Comparison of ENCODE assay signal across 8 cellular contexts in the genomic region with DNA sequence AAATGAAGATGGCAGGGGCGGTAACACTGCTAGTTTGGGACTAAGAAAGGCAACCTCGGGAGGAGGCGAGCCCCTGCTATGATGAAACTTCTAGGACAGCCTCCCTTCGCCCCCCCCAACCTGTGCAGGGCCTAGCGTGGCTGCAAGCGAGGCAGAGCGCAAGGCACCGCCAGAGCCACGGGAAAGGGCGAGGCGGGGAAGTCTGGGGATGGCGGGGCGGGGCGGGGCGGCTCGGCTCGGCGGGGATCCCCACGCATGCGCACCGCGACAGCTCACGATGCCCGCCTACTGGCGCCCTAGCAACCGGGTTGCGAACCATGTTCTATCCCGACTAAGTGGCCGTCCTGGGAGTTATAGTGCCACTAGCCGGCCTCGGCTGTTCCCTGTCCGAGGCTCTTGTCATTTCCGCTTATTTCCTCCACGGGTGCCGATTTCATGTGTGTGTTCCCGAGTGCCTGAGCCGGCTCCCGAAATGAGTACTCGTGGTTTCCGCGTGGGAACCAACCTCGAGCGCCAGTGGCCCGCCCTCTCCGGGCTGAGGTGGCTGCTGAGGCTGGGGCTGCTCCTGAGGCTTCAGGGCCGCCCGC. TPM values are rescaled to one million over a fixed set of nuclear protein-coding genes. Genes with fewer than 3 reads are reported as not detected.
DNase-seq lines count a peak whose midpoint lies in the region; ATAC-seq and TF ChIP-seq lines count a peak whose summit lies in the region.

No MANE protein-coding gene starts in this region.

- TF ChIP-seq CTCF in activated B cell treated with CpG ODN at 0.5 μM for 24 hours (IDR thresholded peaks at IDR 0.05) = no peak
- no peak for TF ChIP-seq CTCF in cardiac fibroblast (IDR thresholded peaks at IDR 0.05; ENCODE audit: low read depth, low read length)

- H3K4me1 Mint-ChIP-seq in activated B cell treated with CpG ODN at 0.5 μM for 24 hours = peaks cover 6% of the 10 kb centered on the region

- CTCF ChIA-PET in activated B cell treated with CpG ODN at 0.5 μM for 24 hours (lab: Charles Lee) = interaction anchor here (1.4 kb wide), 1 partner anchor 173 kb away, joined by 4 read pairs; no protein-coding TSS in a partner anchor

- ATAC-seq in GM18867 (IDR thresholded peaks at IDR 0.05; ENCODE audit: unreplicated experiment) (peak; percentile 65), HG03103 (IDR thresholded peaks at IDR 0.05; ENCODE audit: low read depth, unreplicated experiment) (peak; percentile 68), activated B cell treated with CpG ODN at 0.5 μM for 24 hours (ENCODE audit: low read depth) (peak; percentile 72)

- H3K36me3 ChIP-seq in ACC112 (ENCODE audit: insufficient read depth, low read length) = no peaks in the 10 kb centered on the region

- H3K4me1 ChIP-seq in ACC112 (ENCODE audit: control insufficient read depth, insufficient read depth, low read length, unreplicated experiment) = no peaks in the 10 kb centered on the region

- peak; percentile 92 for DNase-seq in NCI-H2227 (lab: John Stamatoyannopoulos, UW; ENCODE audit: unreplicated experiment)
- peak; percentile 67 for DNase-seq in activated B cell treated with CpG ODN at 0.5 μM for 24 hours
- peak; percentile 78 to 83 for DNase-seq in cardiac fibroblast (ENCODE audit: low read depth in 2 of 2)
- peak; percentile 92 for DNase-seq in islet precursor cell
- peak; percentile 51 to 63 (median 51) for DNase-seq in stimulated activated CD4-positive, alpha-beta T cell treated with anti-CD3 and anti-CD28 coated beads, Interleukin-12 subunit alpha, Interleukin-12 subunit beta, amount 100 ng/mL, for 48 hours (ENCODE audit: low read depth in 2 of 3, low spot score in 1 of 3)

- H3K9me3 Mint-ChIP-seq in activated B cell treated with CpG ODN at 0.5 μM for 24 hours = no peaks in the 10 kb centered on the region

- H3K27ac Mint-ChIP-seq in activated B cell treated with CpG ODN at 0.5 μM for 24 hours = peak overlapping the region; percentile 87

- no peaks in the 10 kb centered on the region for H3K27me3 Mint-ChIP-seq in activated B cell treated with CpG ODN at 0.5 μM for 24 hours

- intact Hi-C loops in activated B cell treated with CpG ODN at 0.5 μM for 24 hours (cut with micrococcal nuclease) = loop anchor here (1.0 to 5.0 kb wide), 2 partner anchors 29 to 142 kb away; a partner anchor contains a TSS

- POLR2A ChIA-PET in activated B cell treated with CpG ODN at 0.5 μM for 24 hours (lab: Charles Lee) = interaction anchor here (0.6 to 3.7 kb wide), 5 partner anchors 29 to 219 kb away, joined by 3 to 33 read pairs (median 4); a partner anchor contains a TSS

- H3K4me3 ChIP-seq in ACC112 (ENCODE audit: low read depth, low read length) (peak overlapping the region; percentile 94), cardiac fibroblast (replicated peaks in 1 of 2; ENCODE audit: low read depth in 2 of 2, low read length in 2 of 2) (peak overlapping the region; percentile 56 to 62)

- H3K27ac ChIP-seq in ACC112 (ENCODE audit: low read depth, low read length) = peak overlapping the region; percentile 71

- H3K27me3 ChIP-seq in ACC112 (ENCODE audit: insufficient read depth, low read length) = no peaks in the 10 kb centered on the region

- H3K79me2 ChIP-seq in ACC112 (ENCODE audit: control insufficient read depth, insufficient read depth, low read length, unreplicated experiment) = no peaks in the 10 kb centered on the region

- H2AFZ ChIP-seq in ACC112 (ENCODE audit: low read length, unreplicated experiment) = peak overlapping the region; percentile 85

- H3K36me3 Mint-ChIP-seq in activated B cell treated with CpG ODN at 0.5 μM for 24 hours (ENCODE audit: low read depth) = peaks cover 2% of the 10 kb centered on the region

- H3K4me3 Mint-ChIP-seq in activated B cell treated with CpG ODN at 0.5 μM for 24 hours = peak overlapping the region; percentile 95

RNA-seq across cellular contexts. Expression of a gene that starts 28.7 kb away (rescaled TPM):
- 259 and 260 TPM in 2 replicates for total RNA-seq in activated B cell treated with CpG ODN at 0.5 μM for 24 hours

Comparison
In these comparisons a context has a peak if more than half of its experiments do, and no peak if none do; other contexts are left out.
1. Peak in every context shown above with its lines: DNase-seq, ATAC-seq, H3K4me3 ChIP-seq and H3K27ac ChIP-seq.